ENCODE assay signal across 1 cellular context in genomic region chr3:196739671-196740475, GRCh38.
TF ChIP-seq lines count a peak whose summit lies in the region.

TSS of gene PAK2 (plus strand) at chr3:196739857. CDS start at chr3:196782647, 42,790 bp downstream.

TF ChIP-seq in HepG2, 621 proteins besides CTCF, POLR2A, EP300 and RAD21 (continued from another document and continues in another):
- TF ChIP-seq ZNF280B (CRISPR knock-in tag; IDR thresholded peaks at IDR 0.05; ENCODE audit: borderline replicate concordance): no peak
- TF ChIP-seq ZNF567 (CRISPR knock-in tag; IDR thresholded peaks at IDR 0.05; ENCODE audit: borderline replicate concordance): no peak
- TF ChIP-seq THRA (CRISPR knock-in tag; IDR thresholded peaks at IDR 0.05; ENCODE audit: borderline replicate concordance): peak; percentile 34; the same call in 1 of the 2 replicates
- no peak; the same call in 1 of the 2 replicates for TF ChIP-seq TSC22D2 (CRISPR knock-in tag; IDR thresholded peaks at IDR 0.05; ENCODE audit: borderline replicate concordance)
- no peak for TF ChIP-seq ARHGAP35 (CRISPR knock-in tag; IDR thresholded peaks at IDR 0.05; ENCODE audit: borderline replicate concordance)
- no peak for TF ChIP-seq ADNP (CRISPR knock-in tag; IDR thresholded peaks at IDR 0.05)
- TF ChIP-seq REXO4 (CRISPR knock-in tag; IDR thresholded peaks at IDR 0.05; ENCODE audit: borderline replicate concordance): no peak
- TF ChIP-seq ZNF530 (CRISPR knock-in tag; IDR thresholded peaks at IDR 0.05; ENCODE audit: low read depth): no peak
- TF ChIP-seq GMEB2 (CRISPR knock-in tag; IDR thresholded peaks at IDR 0.05; ENCODE audit: low read depth): 0 out of 2 replicates have a peak, but pooled peaks have one; percentile 41
- TF ChIP-seq, protein P1, sequence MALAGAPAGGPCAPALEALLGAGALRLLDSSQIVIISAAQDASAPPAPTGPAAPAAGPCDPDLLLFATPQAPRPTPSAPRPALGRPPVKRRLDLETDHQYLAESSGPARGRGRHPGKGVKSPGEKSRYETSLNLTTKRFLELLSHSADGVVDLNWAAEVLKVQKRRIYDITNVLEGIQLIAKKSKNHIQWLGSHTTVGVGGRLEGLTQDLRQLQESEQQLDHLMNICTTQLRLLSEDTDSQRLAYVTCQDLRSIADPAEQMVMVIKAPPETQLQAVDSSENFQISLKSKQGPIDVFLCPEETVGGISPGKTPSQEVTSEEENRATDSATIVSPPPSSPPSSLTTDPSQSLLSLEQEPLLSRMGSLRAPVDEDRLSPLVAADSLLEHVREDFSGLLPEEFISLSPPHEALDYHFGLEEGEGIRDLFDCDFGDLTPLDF (CRISPR knock-in tag; IDR thresholded peaks at IDR 0.05): no peak
- peak; percentile 60; the same call in 1 of the 2 replicates for TF ChIP-seq MXD3 (CRISPR knock-in tag; IDR thresholded peaks at IDR 0.05)
- no peak for TF ChIP-seq PAWR (CRISPR knock-in tag; IDR thresholded peaks at IDR 0.05; ENCODE audit: borderline replicate concordance)
- TF ChIP-seq ATF2 (CRISPR knock-in tag; IDR thresholded peaks at IDR 0.05): peak; percentile 43; the same call in 1 of the 2 replicates
- TF ChIP-seq POLR2G (IDR thresholded peaks at IDR 0.05; ENCODE audit: low read depth, low read length): peak; percentile 65
- no peak for TF ChIP-seq ZNF597 (CRISPR knock-in tag; IDR thresholded peaks at IDR 0.05)
- TF ChIP-seq REST (IDR thresholded peaks at IDR 0.05; ENCODE audit: borderline replicate concordance in 1 of 2, low read depth in 1 of 2, low read length in 2 of 2): 0 out of 4 replicates have a peak, but pooled peaks of 1 of the 2 experiments have one; percentile 21
- no peak for TF ChIP-seq NCOA2 (CRISPR knock-in tag; IDR thresholded peaks at IDR 0.05)
- TF ChIP-seq JUNB (CRISPR knock-in tag; IDR thresholded peaks at IDR 0.05; ENCODE audit: borderline replicate concordance): no peak
- no peak for TF ChIP-seq CHCHD3 (CRISPR knock-in tag; IDR thresholded peaks at IDR 0.05)
- peak; percentile 29; the same call in 1 of the 2 replicates for TF ChIP-seq HMG20A (CRISPR knock-in tag; IDR thresholded peaks at IDR 0.05; ENCODE audit: borderline replicate concordance)
- TF ChIP-seq ZNF772 (CRISPR knock-in tag; IDR thresholded peaks at IDR 0.05): no peak; the same call in 1 of the 2 replicates
- TF ChIP-seq, protein P2, sequence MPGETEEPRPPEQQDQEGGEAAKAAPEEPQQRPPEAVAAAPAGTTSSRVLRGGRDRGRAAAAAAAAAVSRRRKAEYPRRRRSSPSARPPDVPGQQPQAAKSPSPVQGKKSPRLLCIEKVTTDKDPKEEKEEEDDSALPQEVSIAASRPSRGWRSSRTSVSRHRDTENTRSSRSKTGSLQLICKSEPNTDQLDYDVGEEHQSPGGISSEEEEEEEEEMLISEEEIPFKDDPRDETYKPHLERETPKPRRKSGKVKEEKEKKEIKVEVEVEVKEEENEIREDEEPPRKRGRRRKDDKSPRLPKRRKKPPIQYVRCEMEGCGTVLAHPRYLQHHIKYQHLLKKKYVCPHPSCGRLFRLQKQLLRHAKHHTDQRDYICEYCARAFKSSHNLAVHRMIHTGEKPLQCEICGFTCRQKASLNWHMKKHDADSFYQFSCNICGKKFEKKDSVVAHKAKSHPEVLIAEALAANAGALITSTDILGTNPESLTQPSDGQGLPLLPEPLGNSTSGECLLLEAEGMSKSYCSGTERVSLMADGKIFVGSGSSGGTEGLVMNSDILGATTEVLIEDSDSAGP (CRISPR knock-in tag; IDR thresholded peaks at IDR 0.05; ENCODE audit: borderline replicate concordance): peak; percentile 17; the same call in 1 of the 2 replicates
- TF ChIP-seq, protein P3, sequence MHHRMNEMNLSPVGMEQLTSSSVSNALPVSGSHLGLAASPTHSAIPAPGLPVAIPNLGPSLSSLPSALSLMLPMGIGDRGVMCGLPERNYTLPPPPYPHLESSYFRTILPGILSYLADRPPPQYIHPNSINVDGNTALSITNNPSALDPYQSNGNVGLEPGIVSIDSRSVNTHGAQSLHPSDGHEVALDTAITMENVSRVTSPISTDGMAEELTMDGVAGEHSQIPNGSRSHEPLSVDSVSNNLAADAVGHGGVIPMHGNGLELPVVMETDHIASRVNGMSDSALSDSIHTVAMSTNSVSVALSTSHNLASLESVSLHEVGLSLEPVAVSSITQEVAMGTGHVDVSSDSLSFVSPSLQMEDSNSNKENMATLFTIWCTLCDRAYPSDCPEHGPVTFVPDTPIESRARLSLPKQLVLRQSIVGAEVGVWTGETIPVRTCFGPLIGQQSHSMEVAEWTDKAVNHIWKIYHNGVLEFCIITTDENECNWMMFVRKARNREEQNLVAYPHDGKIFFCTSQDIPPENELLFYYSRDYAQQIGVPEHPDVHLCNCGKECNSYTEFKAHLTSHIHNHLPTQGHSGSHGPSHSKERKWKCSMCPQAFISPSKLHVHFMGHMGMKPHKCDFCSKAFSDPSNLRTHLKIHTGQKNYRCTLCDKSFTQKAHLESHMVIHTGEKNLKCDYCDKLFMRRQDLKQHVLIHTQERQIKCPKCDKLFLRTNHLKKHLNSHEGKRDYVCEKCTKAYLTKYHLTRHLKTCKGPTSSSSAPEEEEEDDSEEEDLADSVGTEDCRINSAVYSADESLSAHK (CRISPR knock-in tag; IDR thresholded peaks at IDR 0.05; ENCODE audit: borderline replicate concordance): no peak
- TF ChIP-seq ZNF430 (CRISPR knock-in tag; IDR thresholded peaks at IDR 0.05): no peak; the same call in 1 of the 2 replicates
- peak; percentile 61; the same call in 1 of the 2 replicates for TF ChIP-seq ZNF383 (CRISPR knock-in tag; IDR thresholded peaks at IDR 0.05; ENCODE audit: borderline replicate concordance)
- TF ChIP-seq PRMT3 (CRISPR knock-in tag; IDR thresholded peaks at IDR 0.05; ENCODE audit: borderline replicate concordance, low read depth): no peak
- no peak for TF ChIP-seq NFE2L2 (IDR thresholded peaks at IDR 0.05; ENCODE audit: low read length)
- TF ChIP-seq NRL (CRISPR knock-in tag; IDR thresholded peaks at IDR 0.05; ENCODE audit: borderline replicate concordance): no peak
- no peak for TF ChIP-seq ZNF629 (CRISPR knock-in tag; conservative IDR thresholded peaks at IDR 0.05)
- no peak for TF ChIP-seq NR1H2 (CRISPR knock-in tag; IDR thresholded peaks at IDR 0.05; ENCODE audit: borderline replicate concordance, low read depth)
- TF ChIP-seq KLF11 (CRISPR knock-in tag; IDR thresholded peaks at IDR 0.05): no peak
- no peak for TF ChIP-seq ZNF879 (CRISPR knock-in tag; IDR thresholded peaks at IDR 0.05)
- TF ChIP-seq ZFY (CRISPR knock-in tag; IDR thresholded peaks at IDR 0.05): peak; percentile 87
- no peak for TF ChIP-seq ZFP1 (CRISPR knock-in tag; IDR thresholded peaks at IDR 0.05)
- TF ChIP-seq, protein P4, sequence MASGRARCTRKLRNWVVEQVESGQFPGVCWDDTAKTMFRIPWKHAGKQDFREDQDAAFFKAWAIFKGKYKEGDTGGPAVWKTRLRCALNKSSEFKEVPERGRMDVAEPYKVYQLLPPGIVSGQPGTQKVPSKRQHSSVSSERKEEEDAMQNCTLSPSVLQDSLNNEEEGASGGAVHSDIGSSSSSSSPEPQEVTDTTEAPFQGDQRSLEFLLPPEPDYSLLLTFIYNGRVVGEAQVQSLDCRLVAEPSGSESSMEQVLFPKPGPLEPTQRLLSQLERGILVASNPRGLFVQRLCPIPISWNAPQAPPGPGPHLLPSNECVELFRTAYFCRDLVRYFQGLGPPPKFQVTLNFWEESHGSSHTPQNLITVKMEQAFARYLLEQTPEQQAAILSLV (CRISPR knock-in tag; IDR thresholded peaks at IDR 0.05; ENCODE audit: borderline replicate concordance): no peak
- TF ChIP-seq HOXA9 (CRISPR knock-in tag; IDR thresholded peaks at IDR 0.05; ENCODE audit: borderline replicate concordance): no peak; the same call in 1 of the 2 replicates
- no peak for TF ChIP-seq EEA1 (CRISPR knock-in tag; IDR thresholded peaks at IDR 0.05; ENCODE audit: borderline replicate concordance)
- TF ChIP-seq MEIS1 (CRISPR knock-in tag; IDR thresholded peaks at IDR 0.05; ENCODE audit: borderline replicate concordance): no peak
- TF ChIP-seq THYN1 (CRISPR knock-in tag; IDR thresholded peaks at IDR 0.05; ENCODE audit: borderline replicate concordance, low read depth): no peak
- no peak for TF ChIP-seq SSRP1 (CRISPR knock-in tag; IDR thresholded peaks at IDR 0.05)
- no peak for TF ChIP-seq TRIM22 (IDR thresholded peaks at IDR 0.05)
